In genomic region chr2:101831351-101831865, GRCh38 we compare ENCODE assay signal across 8 cellular contexts.
A peak's percentile ranks its signal among the peaks of the same experiment; 100 is the strongest.
DNase-seq lines count a peak whose midpoint lies in the region; ATAC-seq and TF ChIP-seq lines count a peak whose summit lies in the region.

No MANE protein-coding gene starts in this region.

- peak overlapping the region; percentile 92 for H3K27ac ChIP-seq in ACC112 (ENCODE audit: low read depth, low read length)
- H3K27ac ChIP-seq in mucosa of rectum (ENCODE audit: low read depth in 2 of 2, low read length in 2 of 2): peak overlapping the region; percentile 4 to 59

- H3K9me3 ChIP-seq in endocrine pancreas (ENCODE audit: control insufficient read depth, low read length) (no peaks in the 10 kb centered on the region), mucosa of rectum (ENCODE audit: control insufficient read depth in 2 of 2, low read length in 2 of 2) (no peaks in the 10 kb centered on the region)

- no peak overlapping the region for H2AFZ ChIP-seq in ACC112 (ENCODE audit: low read length, unreplicated experiment)

- peaks cover 57% of the 10 kb centered on the region for H3K79me2 ChIP-seq in ACC112 (ENCODE audit: control insufficient read depth, insufficient read depth, low read length, unreplicated experiment)

- in situ Hi-C loops in GM13977 (cut with MboI; ENCODE audit: low pct_unique_long_range_greater_than_20kb, low sequenced_read_pairs, unreplicated experiment): loop anchor here (25.0 kb wide), 1 partner anchor 419 kb away; no protein-coding TSS in a partner anchor

- no peak overlapping the region for H3K4me3 ChIP-seq in ACC112 (ENCODE audit: low read depth, low read length)
- H3K4me3 ChIP-seq in endocrine pancreas (ENCODE audit: control insufficient read depth, insufficient read depth, low read length): no peak overlapping the region
- no peak overlapping the region for H3K4me3 ChIP-seq in mucosa of rectum (ENCODE audit: low read length in 2 of 2)

- H3K9ac ChIP-seq in endocrine pancreas (ENCODE audit: control insufficient read depth, insufficient read depth, low read length) (peak overlapping the region; percentile 48), mucosa of rectum (ENCODE audit: low read depth in 1 of 2, low read length in 2 of 2) (no peak overlapping the region)

- H3K27me3 ChIP-seq in ACC112 (ENCODE audit: insufficient read depth, low read length): no peaks in the 10 kb centered on the region
- no peaks in the 10 kb centered on the region for H3K27me3 ChIP-seq in endocrine pancreas (ENCODE audit: control insufficient read depth, insufficient read depth, low read length)
- no peaks in the 10 kb centered on the region for H3K27me3 ChIP-seq in mucosa of rectum (ENCODE audit: control insufficient read depth in 2 of 2, insufficient read depth in 2 of 2, low read length in 2 of 2)

- peak; percentile 51 for DNase-seq in GM13977 (ENCODE audit: low spot score)
- peak; percentile 64 for DNase-seq in NCI-H69 (lab: John Stamatoyannopoulos, UW)
- DNase-seq in activated CD8-positive, alpha-beta memory T cell treated with anti-CD3 and anti-CD28 coated beads for 4 hours (ENCODE audit: low read depth in 2 of 2): peak; percentile 16 to 24
- DNase-seq in stimulated activated CD8-positive, alpha-beta memory T cell treated with anti-CD3 and anti-CD28 coated beads, Interleukin-7, amount 100 ng/mL, for 1 hour (ENCODE audit: low read depth in 2 of 2): peak; percentile 19 to 25

- ATAC-seq in HG03066 (IDR thresholded peaks at IDR 0.05; ENCODE audit: low read depth, unreplicated experiment): peak; percentile 62

- peaks cover 60% of the 10 kb centered on the region for H3K36me3 ChIP-seq in ACC112 (ENCODE audit: insufficient read depth, low read length)
- no peaks in the 10 kb centered on the region for H3K36me3 ChIP-seq in endocrine pancreas (ENCODE audit: control insufficient read depth, insufficient read depth, low read length)
- peaks cover 6 to 20% of the 10 kb centered on the region in 2 donors for H3K36me3 ChIP-seq in mucosa of rectum (ENCODE audit: control insufficient read depth in 2 of 2, insufficient read depth in 2 of 2, low read length in 2 of 2)

- peak; percentile 74 for TF ChIP-seq CTCF in GM13977 (IDR thresholded peaks at IDR 0.05; ENCODE audit: extremely low read depth, insufficient read depth, missing control alignments)

- H3K4me1 ChIP-seq in ACC112 (ENCODE audit: control insufficient read depth, insufficient read depth, low read length, unreplicated experiment) (peaks cover 51% of the 10 kb centered on the region), endocrine pancreas (ENCODE audit: control insufficient read depth, insufficient read depth, low read length) (peaks cover 9% of the 10 kb centered on the region), mucosa of rectum (ENCODE audit: control insufficient read depth in 2 of 2, insufficient read depth in 2 of 2, low read length in 2 of 2) (peaks cover 0 to 5% of the 10 kb centered on the region in 2 donors)
